In genomic region chr22:46149998-46150549, GRCh38 we compare ENCODE assay signal across 8 cellular contexts. TPM values are rescaled to one million over a fixed set of nuclear protein-coding genes. Genes with fewer than 3 reads are reported as not detected.
DNase-seq lines count a peak whose midpoint lies in the region; ATAC-seq, FAIRE-seq and TF ChIP-seq lines count a peak whose summit lies in the region.

Gene PPARA (plus strand): TSS chr22:46150526. CDS start chr22:46198384, 47,858 bp downstream.

- H3K36me3 Mint-ChIP-seq in immature natural killer cell = peaks cover 0 to 3% (median 3%) of the 10 kb centered on the region in 3 donors

- TF ChIP-seq POLR2A in GM12891 (IDR thresholded peaks at IDR 0.05; ENCODE audit: low read depth, low read length) = no peak

- no peaks in the 10 kb centered on the region for H3K9me3 ChIP-seq in smooth muscle cell (replicated peaks; ENCODE audit: low read depth)

- H3K4me1 Mint-ChIP-seq in immature natural killer cell = peaks cover 21% of the 10 kb centered on the region in 2 donors

- H3K36me3 ChIP-seq in bronchial epithelial cell (ENCODE audit: control insufficient read depth, insufficient read depth, low read length) = no peaks in the 10 kb centered on the region
- no peaks in the 10 kb centered on the region for H3K36me3 ChIP-seq in smooth muscle cell (ENCODE audit: low read depth)

- no peaks in the 10 kb centered on the region for H3F3A ChIP-seq in smooth muscle cell (ENCODE audit: low read depth)

- peak within 1 kb of the TSS; percentile 80 to 87 (median 82) for H3K27ac Mint-ChIP-seq in immature natural killer cell

- peaks cover 8% of the 10 kb centered on the region for H3K79me2 ChIP-seq in smooth muscle cell (ENCODE audit: low read depth)

- H3K4me1 ChIP-seq in smooth muscle cell (ENCODE audit: low read depth) = no peaks in the 10 kb centered on the region

- TF ChIP-seq CTCF in bronchial epithelial cell (IDR thresholded peaks at IDR 0.05; ENCODE audit: insufficient read depth, low read length, severe bottlenecking) (no peak), smooth muscle cell (IDR thresholded peaks at IDR 0.05; ENCODE audit: borderline replicate concordance, insufficient read depth, poor library complexity, severe bottlenecking) (no peak)

- peaks cover 2% of the 10 kb centered on the region for H3K27me3 ChIP-seq in bronchial epithelial cell (ENCODE audit: control insufficient read depth, insufficient read depth, low read length)
- no peaks in the 10 kb centered on the region for H3K27me3 ChIP-seq in smooth muscle cell (ENCODE audit: low read depth)

- DNase-seq in GM12891 (ENCODE audit: insufficient read length, low spot score) = peak; percentile 98
- DNase-seq in NCI-H146 (lab: John Stamatoyannopoulos, UW) = peak; percentile 71
- peak; percentile 69 to 77 (median 72) for DNase-seq in activated CD4-positive, CD25-positive, alpha-beta regulatory T cell (lab: John Stamatoyannopoulos, UW)
- DNase-seq in bronchial epithelial cell (ENCODE audit: low read depth) = peak; percentile 23
- DNase-seq in immature natural killer cell = peak; percentile 86 to 89 (median 86)
- DNase-seq in smooth muscle cell (lab: John Stamatoyannopoulos, UW; ENCODE audit: unreplicated experiment) = peak; percentile 58
- no peak for DNase-seq in NCI-H187 treated with DMSO at 0.1 percent for 48 hours (lab: John Stamatoyannopoulos, UW)

- H3K27me3 Mint-ChIP-seq in immature natural killer cell (ENCODE audit: low read depth in 3 of 3) = peaks cover under 1 to 12% (median 4%) of the 10 kb centered on the region in 3 donors

- 2% methylated on average over 43 of the region's 83 CpGs for WGBS in smooth muscle cell (ENCODE audit: low lambda C conversion rate)

- peaks cover 34% of the 10 kb centered on the region for H4K20me1 ChIP-seq in smooth muscle cell (ENCODE audit: low read depth)

- H3K9me3 Mint-ChIP-seq in immature natural killer cell = no peaks in the 10 kb centered on the region

- H3K9ac ChIP-seq in smooth muscle cell (ENCODE audit: low read depth) = peak within 1 kb of the TSS; percentile 64

- peak; percentile 70 for ATAC-seq in HG02571 (IDR thresholded peaks at IDR 0.05; ENCODE audit: unreplicated experiment)

- FAIRE-seq in GM12891 (lab: Jason Lieb, UNC) = peak; percentile 66
- no peak for FAIRE-seq in bronchial epithelial cell (lab: Jason Lieb, UNC)

- H2AFZ ChIP-seq in smooth muscle cell (ENCODE audit: low read depth) = peak within 1 kb of the TSS; percentile 95

- H3K4me2 ChIP-seq in smooth muscle cell = peak within 1 kb of the TSS; percentile 97

- H3K4me3 Mint-ChIP-seq in immature natural killer cell = peak within 1 kb of the TSS; percentile 78 to 82 (median 80)

- H3K4me3 ChIP-seq in bronchial epithelial cell (ENCODE audit: low read depth, low read length) (peak within 1 kb of the TSS; percentile 88), smooth muscle cell (peak within 1 kb of the TSS; percentile 74)

- no peak within 1 kb of the TSS for H3K27ac ChIP-seq in smooth muscle cell (ENCODE audit: low read depth)

TF ChIP-seq in GM12891, 5 proteins besides CTCF, POLR2A, EP300 and RAD21:
- TF ChIP-seq POLR2AphosphoS5 (IDR thresholded peaks at IDR 0.05; ENCODE audit: low read depth, low read length) (no peak), PAX5 (IDR thresholded peaks at IDR 0.05; ENCODE audit: insufficient read depth, low read length, severe bottlenecking) (no peak), POU2F2 (IDR thresholded peaks at IDR 0.05; ENCODE audit: low read depth, low read length) (no peak), TAF1 (IDR thresholded peaks at IDR 0.05; ENCODE audit: low read depth, low read length) (no peak), SPI1 (IDR thresholded peaks at IDR 0.05; ENCODE audit: low read depth, low read length) (no peak)

RNA-seq across cellular contexts. Expression of gene PPARA, which starts in this region (rescaled TPM):
- polyA plus RNA-seq in GM12891 (2012; ENCODE audit: low read depth, missing spikeins) = 3.0 TPM
- 7.6 and 10.5 TPM in 2 replicates for total RNA-seq in bronchial epithelial cell
- polyA plus RNA-seq in immature natural killer cell = 1 to 10 TPM; 3.4 to 8.0 (median 6.1) TPM
- total RNA-seq in smooth muscle cell = 13.7 and 18.0 TPM in 2 replicates
- 8.8 and 9.2 TPM in 2 replicates for polyA plus RNA-seq in smooth muscle cell
